In the genomic region with DNA sequence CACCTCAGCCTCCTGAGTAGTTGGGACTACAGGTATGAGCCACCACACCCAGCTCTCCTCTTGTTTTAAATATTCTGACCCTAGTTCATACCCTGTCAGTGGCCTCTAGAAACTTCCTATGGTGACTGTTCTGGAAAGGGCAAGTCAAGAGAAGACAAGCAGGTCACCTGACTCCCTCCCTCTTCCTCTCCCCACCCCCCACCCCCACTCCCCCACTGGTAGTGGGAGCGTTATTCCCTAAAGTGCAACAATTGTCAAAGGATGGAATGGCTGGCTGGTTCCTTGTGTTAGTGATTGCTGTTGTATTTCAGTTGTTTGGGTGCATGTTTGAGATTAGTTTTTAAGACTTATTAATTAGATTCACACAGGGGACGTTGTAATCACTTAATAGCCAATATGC, we compare ENCODE assay signal across 21 cellular contexts.
"Had no signal": no experiment of that assay in that cellular context is flagged by ENCODE, and none has a peak within 500 bp of the region (broad histone marks: within the 10 kb centered on the region; RNA-seq: fewer than 3 reads in every experiment).

No MANE protein-coding gene starts in this region.

- DNase-seq: dermis blood vessel endothelial cell; esophagus squamous epithelium; foreskin fibroblast; glutamatergic neuron; kidney; left cardiac atrium; left ventricle myocardium superior; mesenchymal stem cell; midbrain; occipital lobe; small intestine; stimulated activated CD4-positive, alpha-beta T cell treated with anti-CD3 and anti-CD28 coated beads, Interleukin-12 subunit alpha, Interleukin-12 subunit beta, amount 100 ng/mL, for 4 hours; stimulated activated naive CD4-positive, alpha-beta T cell; stomach; substantia nigra; thyroid gland; uterus had no signal

- H3K4me3 Mint-ChIP-seq: natural killer cell treated with Interleukin-12 subunit alpha and Interleukin-12 subunit beta and Interleukin-15 and Interleukin-18, amount 100 ng/mL, for 72 hours; type B pancreatic cell had no signal

- H3K36me3 ChIP-seq: esophagus squamous epithelium, gastroesophageal sphincter, stomach, thyroid gland, uterus had no signal

- H3K27ac ChIP-seq: stomach, thyroid gland had no signal

- H3K9me3 ChIP-seq: esophagus squamous epithelium, stomach, thyroid gland, uterus had no signal

- H3K9me3 Mint-ChIP-seq: natural killer cell treated with Interleukin-12 subunit alpha and Interleukin-12 subunit beta and Interleukin-15 and Interleukin-18, amount 100 ng/mL, for 72 hours had no signal

- H3K27me3 Mint-ChIP-seq: type B pancreatic cell had no signal

- H3K36me3 Mint-ChIP-seq: natural killer cell treated with Interleukin-12 subunit alpha and Interleukin-12 subunit beta and Interleukin-15 and Interleukin-18, amount 100 ng/mL, for 72 hours; type B pancreatic cell had no signal

- H3K27me3 ChIP-seq: esophagus squamous epithelium, gastroesophageal sphincter, stomach, thyroid gland, uterus had no signal

- H3K27ac Mint-ChIP-seq: natural killer cell treated with Interleukin-12 subunit alpha and Interleukin-12 subunit beta and Interleukin-15 and Interleukin-18, amount 100 ng/mL, for 72 hours; type B pancreatic cell had no signal

- H3K4me3 ChIP-seq: esophagus squamous epithelium, gastroesophageal sphincter, lung, stomach, thyroid gland, uterus had no signal
